Comparison of ENCODE assay signal across 8 cellular contexts in genomic region chr15:89874926-89875564, GRCh38. TPM values are rescaled to one million over a fixed set of nuclear protein-coding genes. Genes with fewer than 3 reads are reported as not detected.
A peak's percentile ranks its signal among the peaks of the same experiment; 100 is the strongest.
DNase-seq lines count a peak whose midpoint lies in the region; ATAC-seq and TF ChIP-seq lines count a peak whose summit lies in the region.

No MANE protein-coding gene starts in this region.

- H2AFZ ChIP-seq in KMS-11 (ENCODE audit: low read depth) = peak overlapping the region; percentile 1; the same call in 1 of the 2 replicates

- H3K9me3 ChIP-seq in CD8-positive, alpha-beta memory T cell (ENCODE audit: low read length) = no peaks in the 10 kb centered on the region
- H3K9me3 ChIP-seq in neutrophil = no peaks in the 10 kb centered on the region

- peak overlapping the region in 2 of 8 donors; percentile 54 to 57 for H3K27ac Mint-ChIP-seq in CD8-positive, alpha-beta memory T cell

- POLR2A ChIA-PET in CD8-positive, alpha-beta memory T cell (lab: Charles Lee) = interaction anchor here (0.7 to 1.2 kb wide), 2 partner anchors 19 to 1080 kb away, joined by 3 to 8 read pairs; partner anchors contain the start of genes AP3S2 and RCCD1

- no peak overlapping the region for H3K27ac ChIP-seq in CD8-positive, alpha-beta memory T cell (ENCODE audit: low read depth, low read length)
- H3K27ac ChIP-seq in KMS-11 (peak overlapping the region; percentile 16; the same call in 1 of the 2 replicates), neutrophil (peak overlapping the region; percentile 95), substantia nigra (ENCODE audit: low read depth, low read length, poor library complexity, severe bottlenecking) (no peak overlapping the region)

- peaks cover 14% of the 10 kb centered on the region for H3K36me3 ChIP-seq in CD8-positive, alpha-beta memory T cell (ENCODE audit: insufficient read depth, low read length)
- no peaks in the 10 kb centered on the region for H3K36me3 ChIP-seq in KMS-11 (ENCODE audit: insufficient read depth)
- peaks cover 9% of the 10 kb centered on the region for H3K36me3 ChIP-seq in neutrophil

- peak; percentile 81 for ATAC-seq in GM19463 (IDR thresholded peaks at IDR 0.05; ENCODE audit: unreplicated experiment)

- peak; percentile 58 to 84 (median 69) for DNase-seq in CD8-positive, alpha-beta memory T cell
- DNase-seq in RPMI7951 (ENCODE audit: low read depth) (peak; percentile 74), activated T-helper 1 cell treated with Interleukin-2 at 50 U/mL for 16 hours (ENCODE audit: low read depth) (peak; percentile 65), fibroblast of peridontal ligament (ENCODE audit: extremely low read depth) (peak; percentile 76), substantia nigra (lab: John Stamatoyannopoulos, UW) (peak in 48 of 49 donors; percentile 3 to 82 (median 61))

- H3K9me3 Mint-ChIP-seq in CD8-positive, alpha-beta memory T cell = no peaks in the 10 kb centered on the region

- H4K20me1 ChIP-seq in KMS-11 (ENCODE audit: insufficient read depth) = no peaks in the 10 kb centered on the region

- no peak overlapping the region for H3K4me3 Mint-ChIP-seq in CD8-positive, alpha-beta memory T cell

- no peaks in the 10 kb centered on the region for H3K79me2 ChIP-seq in KMS-11 (ENCODE audit: insufficient read depth, low read depth)

- TF ChIP-seq CTCF in KMS-11 (conservative IDR thresholded peaks at IDR 0.05; ENCODE audit: low read depth, low read length) (peak; percentile 94), neutrophil (IDR thresholded peaks at IDR 0.05) (peak; percentile 96)

- H3K9ac ChIP-seq in KMS-11 = no peak overlapping the region; the same call in 1 of the 2 replicates

- CTCF ChIA-PET in CD8-positive, alpha-beta memory T cell (lab: Charles Lee) = interaction anchor here (0.7 to 4.2 kb wide), 35 partner anchors 8 to 359 kb away, joined by 3 to 38 read pairs (median 4); partner anchors contain the start of genes AP3S2, CIB1, GDPGP1 and MESP1

- H3K4me2 ChIP-seq in KMS-11 = peak overlapping the region; percentile 10; the same call in 1 of the 2 replicates

- peaks cover 0 to 56% (median 22%) of the 10 kb centered on the region in 3 donors for H3K36me3 Mint-ChIP-seq in CD8-positive, alpha-beta memory T cell

- H3K27me3 ChIP-seq in CD8-positive, alpha-beta memory T cell (ENCODE audit: insufficient read depth, low read length, poor library complexity, severe bottlenecking) = no peaks in the 10 kb centered on the region
- H3K27me3 ChIP-seq in KMS-11 (ENCODE audit: insufficient read depth, low read depth) = no peaks in the 10 kb centered on the region
- H3K27me3 ChIP-seq in neutrophil = no peaks in the 10 kb centered on the region

- no peak overlapping the region for H3K4me3 ChIP-seq in CD8-positive, alpha-beta memory T cell (ENCODE audit: low read length)
- no peak overlapping the region for H3K4me3 ChIP-seq in KMS-11 (IDR thresholded peaks at IDR 0.05; ENCODE audit: insufficient read depth, low read depth, low read length)
- no peak overlapping the region for H3K4me3 ChIP-seq in neutrophil (ENCODE audit: low read depth in 1 of 2, low read length in 1 of 2)

- no peaks in the 10 kb centered on the region for H3K27me3 Mint-ChIP-seq in CD8-positive, alpha-beta memory T cell

- peaks cover 7 to 12% (median 8%) of the 10 kb centered on the region in 3 donors for H3K4me1 Mint-ChIP-seq in CD8-positive, alpha-beta memory T cell

- H3K4me1 ChIP-seq in CD8-positive, alpha-beta memory T cell (ENCODE audit: insufficient read depth, low read length) = peaks cover 6% of the 10 kb centered on the region
- peaks cover 43% of the 10 kb centered on the region for H3K4me1 ChIP-seq in KMS-11 (ENCODE audit: low read depth, poor library complexity, severe bottlenecking)
- H3K4me1 ChIP-seq in neutrophil (ENCODE audit: control insufficient read depth in 1 of 2, insufficient read depth in 1 of 2, low read depth in 1 of 2, low read length in 1 of 2) = peaks cover 54 to 58% of the 10 kb centered on the region in 2 experiments

RNA-seq across cellular contexts. Expression of gene AP3S2, which starts 18.7 kb away (rescaled TPM):
- total RNA-seq in CD8-positive, alpha-beta memory T cell = 10 to 100 TPM; 23.5 to 24.5 TPM
- polyA plus RNA-seq in CD8-positive, alpha-beta memory T cell = 35.8 TPM
- 56.0 and 61.0 TPM in 2 replicates for total RNA-seq in RPMI7951 (2014; rRNA removed; shearing (Covaris generic))

RNA-seq across cellular contexts. Expression of gene ARPIN, which starts 37.7 kb away (rescaled TPM):
- total RNA-seq in CD8-positive, alpha-beta memory T cell = under 1 TPM; 0.02 TPM
- not detected for polyA plus RNA-seq in CD8-positive, alpha-beta memory T cell
- total RNA-seq in RPMI7951 (2014; rRNA removed; shearing (Covaris generic)) = 12.0 and 15.1 TPM in 2 replicates

Comparison
In these comparisons a context has a peak if more than half of its experiments do, and no peak if none do; other contexts are left out.
1. H3K27ac ChIP-seq: peak in KMS-11 (single experiment) and neutrophil (single experiment); none in CD8-positive, alpha-beta memory T cell (single experiment) and substantia nigra (single experiment).
2. RNA of gene ARPIN, which starts 37.7 kb away (total RNA-seq): 12.0 to 15.1 TPM in RPMI7951; 0.02 TPM in CD8-positive, alpha-beta memory T cell; every median in the first group is over 10 times any median in the second.
3. Peak in every context shown above with its lines, with median percentiles within 50 percentile points of each other: DNase-seq.